Comparison of ENCODE assay signal across 40 cellular contexts in genomic region chr10:133451346-133451745, GRCh38. TPM values are rescaled to one million over a fixed set of nuclear protein-coding genes. Genes with fewer than 3 reads are reported as not detected.
"Had no signal": no experiment of that assay in that cellular context is flagged by ENCODE, and none has a peak within 500 bp of the region (broad histone marks: within the 10 kb centered on the region; RNA-seq: fewer than 3 reads in every experiment).

No MANE protein-coding gene starts in this region.

- H3K4me3 Mint-ChIP-seq: activated naive CD4-positive, alpha-beta T cell treated with anti-CD3 and anti-CD28 coated beads for 36 hours; activated naive CD4-positive, alpha-beta T cell treated with anti-CD3 and anti-CD28 coated beads, Interleukin-2, amount 10 ng/mL, durations not matched to agents 7 days and 5 days; activated naive CD4-positive, alpha-beta T cell treated with anti-CD3 and anti-CD28 coated beads, Interleukin-2, amount 50 U/mL, for 24 hours; activated naive CD8-positive, alpha-beta T cell; activated naive CD8-positive, alpha-beta T cell treated with anti-CD3 and anti-CD28 coated beads for 36 hours; activated naive CD8-positive, alpha-beta T cell treated with anti-CD3 and anti-CD28 coated beads, Interleukin-2, amount 10 ng/mL, durations not matched to agents 7 days and 5 days; activated naive CD8-positive, alpha-beta T cell treated with anti-CD3 and anti-CD28 coated beads, Interleukin-2, amount 50 U/mL, for 24 hours; activated T-cell treated with anti-CD3 and anti-CD28 coated beads, Interleukin-2, amount 50 U/mL, for 24 hours; activated T-cell treated with anti-CD3 and anti-CD28 coated beads, Interleukin-2, amount 50 U/mL, for 4 hours; activated T-cell treated with anti-CD3 and anti-CD28 coated beads, Interleukin-2, amount 50 U/mL, for 72 hours; activated T-helper 1 cell treated with anti-CD3 and anti-CD28 coated beads, Interleukin-12 subunit alpha, Interleukin-12 subunit beta, Interleukin-2, Interleukin-4 antibody, amounts not matched to agents 30 ng/mL and 10 ng/mL and 1 ng/mL, durations not matched to agents 14 hours and 24 hours and 36 hours; activated T-helper 17 cell treated with anti-CD3 and anti-CD28 coated beads, Interleukin-2, amount 50 U/mL, for 72 hours; brain; central memory CD8-positive, alpha-beta T cell had no signal

- H3K4me1 ChIP-seq: adrenal gland, ascending aorta, body of pancreas, breast epithelium had no signal

- H3K36me3 ChIP-seq: adrenal gland, ascending aorta, brain microvascular endothelial cell, breast epithelium, cardiac muscle cell had no signal

- DNase-seq: activated effector memory CD4-positive, alpha-beta T cell treated with anti-CD3 and anti-CD28 coated beads, Interleukin-2, amount 50 U/mL, for 16 hours; activated effector memory CD4-positive, alpha-beta T cell treated with Interleukin-2 at 50 U/mL for 16 hours; activated gamma-delta T cell; activated gamma-delta T cell treated with Interleukin-2 at 50 U/mL for 16 hours; activated naive CD4-positive, alpha-beta T cell; activated naive CD4-positive, alpha-beta T cell treated with anti-CD3 and anti-CD28 coated beads for 36 hours; activated naive CD4-positive, alpha-beta T cell treated with anti-CD3 and anti-CD28 coated beads, Interleukin-2, amount 10 ng/mL, durations not matched to agents 7 days and 5 days; activated naive CD4-positive, alpha-beta T cell treated with anti-CD3 and anti-CD28 coated beads, Interleukin-2, amount 50 U/mL, for 16 hours; activated naive CD4-positive, alpha-beta T cell treated with Interleukin-2 at 50 U/mL for 16 hours; activated naive CD8-positive, alpha-beta T cell treated with anti-CD3 and anti-CD28 coated beads for 36 hours; activated naive CD8-positive, alpha-beta T cell treated with anti-CD3 and anti-CD28 coated beads, Interleukin-2, amount 10 ng/mL, durations not matched to agents 7 days and 5 days; activated naive CD8-positive, alpha-beta T cell treated with anti-CD3 and anti-CD28 coated beads, Interleukin-2, amount 50 U/mL, for 24 hours; activated T-cell treated with anti-CD3 and anti-CD28 coated beads, Interleukin-2, amount 50 U/mL, for 1 hour; activated T-cell treated with anti-CD3 and anti-CD28 coated beads, Interleukin-2, amount 50 U/mL, for 24 hours; activated T-cell treated with anti-CD3 and anti-CD28 coated beads, Interleukin-2, amount 50 U/mL, for 4 hours; activated T-cell treated with anti-CD3 and anti-CD28 coated beads, Interleukin-2, amount 50 U/mL, for 48 hours; activated T-cell treated with anti-CD3 and anti-CD28 coated beads, Interleukin-2, amount 50 U/mL, for 72 hours; amniotic stem cell; amygdala; anterior cingulate cortex; aorta; body of pancreas; brain microvascular endothelial cell; caudate nucleus; central memory CD4-positive, alpha-beta T cell; cerebellar nuclear complex had no signal

- H3K36me3 Mint-ChIP-seq: activated naive CD8-positive, alpha-beta T cell treated with anti-CD3 and anti-CD28 coated beads, Interleukin-2, amount 10 ng/mL, durations not matched to agents 7 days and 5 days had no signal

- H3K27ac Mint-ChIP-seq: activated naive CD4-positive, alpha-beta T cell treated with anti-CD3 and anti-CD28 coated beads for 36 hours; activated naive CD4-positive, alpha-beta T cell treated with anti-CD3 and anti-CD28 coated beads, Interleukin-2, amount 10 ng/mL, durations not matched to agents 7 days and 5 days; activated naive CD4-positive, alpha-beta T cell treated with anti-CD3 and anti-CD28 coated beads, Interleukin-2, amount 50 U/mL, for 24 hours; activated naive CD4-positive, alpha-beta T cell treated with anti-CD3 and anti-CD28 coated beads, Interleukin-2, amount 50 U/mL, for 72 hours; activated naive CD8-positive, alpha-beta T cell; activated naive CD8-positive, alpha-beta T cell treated with anti-CD3 and anti-CD28 coated beads for 36 hours; activated naive CD8-positive, alpha-beta T cell treated with anti-CD3 and anti-CD28 coated beads, Interleukin-2, amount 10 ng/mL, durations not matched to agents 7 days and 5 days; activated naive CD8-positive, alpha-beta T cell treated with anti-CD3 and anti-CD28 coated beads, Interleukin-2, amount 50 U/mL, for 24 hours; activated T-cell treated with anti-CD3 and anti-CD28 coated beads, Interleukin-2, amount 50 U/mL, for 24 hours; activated T-cell treated with anti-CD3 and anti-CD28 coated beads, Interleukin-2, amount 50 U/mL, for 72 hours; activated T-helper 1 cell treated with anti-CD3 and anti-CD28 coated beads, Interleukin-12 subunit alpha, Interleukin-12 subunit beta, Interleukin-2, Interleukin-4 antibody, amounts not matched to agents 30 ng/mL and 10 ng/mL and 1 ng/mL, durations not matched to agents 14 hours and 24 hours and 36 hours; activated T-helper 17 cell treated with anti-CD3 and anti-CD28 coated beads, Interleukin-2, amount 50 U/mL, for 72 hours; activated T-helper 2 cell treated with anti-CD3 and anti-CD28 coated beads, Interferon-gamma antibody, Interleukin-2, Interleukin-4, amounts not matched to agents 10 μg/mL and 5 μg/mL and 100 μg/mL, durations not matched to agents 14 hours and 24 hours and 36 hours; brain had no signal

- ATAC-seq: activated naive CD4-positive, alpha-beta T cell treated with anti-CD3 and anti-CD28 coated beads, Interleukin-2, amount 50 U/mL, for 72 hours; activated naive CD8-positive, alpha-beta T cell treated with anti-CD3 and anti-CD28 coated beads, Interleukin-2, amount 50 U/mL, for 24 hours; activated T-cell treated with anti-CD3 and anti-CD28 coated beads, Interleukin-2, amount 50 U/mL, for 4 hours; activated T-cell treated with anti-CD3 and anti-CD28 coated beads, Interleukin-2, amount 50 U/mL, for 72 hours; activated T-helper 17 cell treated with anti-CD3 and anti-CD28 coated beads, Interleukin-2, amount 50 U/mL, for 72 hours; body of pancreas had no signal

- H3K4me3 ChIP-seq: adrenal gland, ascending aorta, body of pancreas, breast epithelium, cardiac muscle cell had no signal

- H3K27me3 ChIP-seq: adrenal gland, ascending aorta, body of pancreas, brain microvascular endothelial cell, breast epithelium, cardiac muscle cell had no signal

- H3K27ac ChIP-seq: adrenal gland, ascending aorta, body of pancreas, brain microvascular endothelial cell, breast epithelium, cardiac muscle cell had no signal

- H3K4me1 Mint-ChIP-seq: activated naive CD4-positive, alpha-beta T cell treated with anti-CD3 and anti-CD28 coated beads, Interleukin-2, amount 10 ng/mL, durations not matched to agents 7 days and 5 days; activated naive CD4-positive, alpha-beta T cell treated with anti-CD3 and anti-CD28 coated beads, Interleukin-2, amount 50 U/mL, for 24 hours; activated naive CD8-positive, alpha-beta T cell treated with anti-CD3 and anti-CD28 coated beads for 36 hours; activated naive CD8-positive, alpha-beta T cell treated with anti-CD3 and anti-CD28 coated beads, Interleukin-2, amount 10 ng/mL, durations not matched to agents 7 days and 5 days; activated naive CD8-positive, alpha-beta T cell treated with anti-CD3 and anti-CD28 coated beads, Interleukin-2, amount 50 U/mL, for 24 hours; brain had no signal

- H3K27me3 Mint-ChIP-seq: activated naive CD4-positive, alpha-beta T cell treated with anti-CD3 and anti-CD28 coated beads, Interleukin-2, amount 10 ng/mL, durations not matched to agents 7 days and 5 days; activated naive CD8-positive, alpha-beta T cell; activated T-cell treated with anti-CD3 and anti-CD28 coated beads, Interleukin-2, amount 50 U/mL, for 24 hours; activated T-helper 17 cell treated with anti-CD3 and anti-CD28 coated beads, Interleukin-2, amount 50 U/mL, for 72 hours; brain had no signal

RNA-seq across cellular contexts. Expression of gene SPRN, which starts 26.9 kb away (rescaled TPM):
- total RNA-seq: activated naive CD4-positive, alpha-beta T cell treated with anti-CD3 and anti-CD28 coated beads for 36 hours; activated naive CD4-positive, alpha-beta T cell treated with anti-CD3 and anti-CD28 coated beads, Interleukin-2, amount 50 U/mL, for 72 hours; activated naive CD8-positive, alpha-beta T cell treated with anti-CD3 and anti-CD28 coated beads for 36 hours; activated naive CD8-positive, alpha-beta T cell treated with anti-CD3 and anti-CD28 coated beads, Interleukin-2, amount 10 ng/mL, durations not matched to agents 7 days and 5 days; activated T-cell treated with anti-CD3 and anti-CD28 coated beads, Interleukin-2, amount 50 U/mL, for 4 hours; activated T-cell treated with anti-CD3 and anti-CD28 coated beads, Interleukin-2, amount 50 U/mL, for 72 hours; activated T-helper 1 cell treated with anti-CD3 and anti-CD28 coated beads, Interleukin-12 subunit alpha, Interleukin-12 subunit beta, Interleukin-2, Interleukin-4 antibody, amounts not matched to agents 30 ng/mL and 10 ng/mL and 1 ng/mL, durations not matched to agents 14 hours and 24 hours and 36 hours; activated T-helper 17 cell treated with anti-CD3 and anti-CD28 coated beads, Interleukin-2, amount 50 U/mL, for 72 hours; activated T-helper 2 cell treated with anti-CD3 and anti-CD28 coated beads, Interferon-gamma antibody, Interleukin-2, Interleukin-4, amounts not matched to agents 10 μg/mL and 5 μg/mL and 100 μg/mL, durations not matched to agents 14 hours and 24 hours and 36 hours; aorta; ascending aorta; body of pancreas; bronchial epithelial cell; cardiac septum had no signal
